Comparison of ENCODE assay signal across 13 cellular contexts in the genomic region with DNA sequence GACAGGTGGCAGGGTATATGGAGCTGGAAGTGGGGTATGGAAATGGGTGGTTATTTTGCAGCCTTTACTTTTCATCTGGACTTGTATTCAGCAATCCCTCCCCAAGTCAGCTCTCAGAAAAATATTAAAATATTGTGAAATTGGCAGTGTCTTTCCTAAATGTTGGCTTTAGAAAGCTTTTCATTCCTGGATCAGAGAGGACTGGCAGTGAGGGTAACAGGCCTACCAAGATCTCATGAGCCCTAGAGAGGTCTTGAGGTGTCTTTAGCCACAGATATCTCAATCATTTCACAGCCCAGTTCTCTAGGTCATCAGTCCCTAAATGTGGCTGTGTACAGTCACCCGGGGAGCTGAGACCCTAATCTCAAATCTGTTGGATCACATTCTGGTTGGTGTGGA. TPM values are rescaled to one million over a fixed set of nuclear protein-coding genes. Genes with fewer than 3 reads are reported as not detected.
DNase-seq lines count a peak whose midpoint lies in the region; ATAC-seq, FAIRE-seq and TF ChIP-seq lines count a peak whose summit lies in the region.
"Had no signal": no experiment of that assay in that cellular context is flagged by ENCODE, and none has a peak within 500 bp of the region (broad histone marks: within the 10 kb centered on the region; RNA-seq: fewer than 3 reads in every experiment).

No MANE protein-coding gene starts in this region.

- H3K4me1 Mint-ChIP-seq in activated T-helper 17 cell treated with anti-CD3 and anti-CD28 coated beads, Interleukin-2, amount 50 U/mL, for 72 hours, result peaks cover 71% of the 10 kb centered on the region
- peaks cover 74% of the 10 kb centered on the region for H3K4me1 Mint-ChIP-seq in stimulated activated memory B cell treated with anti-CD40 and anti-IgM and Interleukin-4, amounts not matched to agents 10 μg/mL and 1 μg/mL and 100 μg/mL, for 72 hours

- ATAC-seq in activated T-helper 17 cell treated with anti-CD3 and anti-CD28 coated beads, Interleukin-2, amount 50 U/mL, for 72 hours (replicated peaks), result no peak
- no peak for ATAC-seq in stimulated activated memory B cell treated with anti-CD40 and anti-IgM and Interleukin-4, amounts not matched to agents 10 μg/mL and 1 μg/mL and 100 μg/mL, for 72 hours
- no peak for ATAC-seq in HG03196 (IDR thresholded peaks at IDR 0.05; ENCODE audit: unreplicated experiment)

- H3K9me3 Mint-ChIP-seq in activated T-helper 17 cell treated with anti-CD3 and anti-CD28 coated beads, Interleukin-2, amount 50 U/mL, for 72 hours, result no peaks in the 10 kb centered on the region
- H3K9me3 Mint-ChIP-seq in stimulated activated memory B cell treated with anti-CD40 and anti-IgM and Interleukin-4, amounts not matched to agents 10 μg/mL and 1 μg/mL and 100 μg/mL, for 72 hours, result no peaks in the 10 kb centered on the region

- no peak for DNase-seq in left ventricle myocardium inferior
- no peak for DNase-seq in NCI-H526 (lab: John Stamatoyannopoulos, UW)
- DNase-seq in amygdala (lab: John Stamatoyannopoulos, UW), result no peak
- no peak for DNase-seq in GM12892 (ENCODE audit: insufficient read length)
- DNase-seq: DMS153, MM.1S, NCI-H446, small intestine had no signal

- H3K27ac ChIP-seq in KOPT-K1 (ENCODE audit: low read depth, low read length, poor library complexity, severe bottlenecking) (peak overlapping the region; percentile 86), left ventricle myocardium inferior (replicated peaks) (peak overlapping the region; percentile 87)

- no peaks in the 10 kb centered on the region for H3K27me3 Mint-ChIP-seq in activated T-helper 17 cell treated with anti-CD3 and anti-CD28 coated beads, Interleukin-2, amount 50 U/mL, for 72 hours
- H3K27me3 Mint-ChIP-seq in stimulated activated memory B cell treated with anti-CD40 and anti-IgM and Interleukin-4, amounts not matched to agents 10 μg/mL and 1 μg/mL and 100 μg/mL, for 72 hours, result no peaks in the 10 kb centered on the region

- peak overlapping the region; percentile 79 for H3K4me3 Mint-ChIP-seq in activated T-helper 17 cell treated with anti-CD3 and anti-CD28 coated beads, Interleukin-2, amount 50 U/mL, for 72 hours
- H3K4me3 Mint-ChIP-seq in stimulated activated memory B cell treated with anti-CD40 and anti-IgM and Interleukin-4, amounts not matched to agents 10 μg/mL and 1 μg/mL and 100 μg/mL, for 72 hours, result no peak overlapping the region

- H3K4me3 ChIP-seq in left ventricle myocardium inferior, result no peak overlapping the region

- H3K36me3 ChIP-seq in KOPT-K1 (ENCODE audit: insufficient read depth, low read length), result peaks cover 36% of the 10 kb centered on the region
- H3K36me3 ChIP-seq in left ventricle myocardium inferior, result peaks cover 31% of the 10 kb centered on the region

- peak overlapping the region; percentile 88 for H3K27ac Mint-ChIP-seq in activated T-helper 17 cell treated with anti-CD3 and anti-CD28 coated beads, Interleukin-2, amount 50 U/mL, for 72 hours
- peak overlapping the region; percentile 75 for H3K27ac Mint-ChIP-seq in stimulated activated memory B cell treated with anti-CD40 and anti-IgM and Interleukin-4, amounts not matched to agents 10 μg/mL and 1 μg/mL and 100 μg/mL, for 72 hours

- no peak for TF ChIP-seq CTCF in left ventricle myocardium inferior (IDR thresholded peaks at IDR 0.05; ENCODE audit: borderline replicate concordance)

- H3K27me3 ChIP-seq in left ventricle myocardium inferior (ENCODE audit: low read depth), result no peaks in the 10 kb centered on the region

- intact Hi-C loops in left ventricle myocardium inferior (cut with micrococcal nuclease), result no loop called here

- TF ChIP-seq POLR2A in GM12892 (IDR thresholded peaks at IDR 0.05; ENCODE audit: low read depth, low read length), result no peak

- no peaks in the 10 kb centered on the region for H3K9me3 ChIP-seq in KOPT-K1 (ENCODE audit: insufficient read depth, low read length, poor library complexity, severe bottlenecking)
- no peaks in the 10 kb centered on the region for H3K9me3 ChIP-seq in left ventricle myocardium inferior (replicated peaks)

- H3K36me3 Mint-ChIP-seq in activated T-helper 17 cell treated with anti-CD3 and anti-CD28 coated beads, Interleukin-2, amount 50 U/mL, for 72 hours (ENCODE audit: low read depth), result peaks cover 94% of the 10 kb centered on the region
- H3K36me3 Mint-ChIP-seq in stimulated activated memory B cell treated with anti-CD40 and anti-IgM and Interleukin-4, amounts not matched to agents 10 μg/mL and 1 μg/mL and 100 μg/mL, for 72 hours, result peaks cover 57% of the 10 kb centered on the region

- no peak for FAIRE-seq in GM12892 (lab: Jason Lieb, UNC)
- FAIRE-seq: endometrium, small intestine had no signal

- peaks cover 86% of the 10 kb centered on the region for H3K4me1 ChIP-seq in left ventricle myocardium inferior

RNA-seq across cellular contexts. Expression of a gene that starts 22.5 kb away (rescaled TPM):
- total RNA-seq in activated T-helper 17 cell treated with anti-CD3 and anti-CD28 coated beads, Interleukin-2, amount 50 U/mL, for 72 hours, result 10 to 100 TPM; 21.3 to 21.8 TPM
- total RNA-seq in left ventricle myocardium inferior, result 13.6 TPM
- 14.9 TPM for polyA plus RNA-seq in GM12892 (2012; ENCODE audit: missing spikeins)

RNA-seq across cellular contexts. Expression of a gene that starts 22.6 kb away (rescaled TPM):
- 10 to 100 TPM; 53.3 to 57.8 TPM for total RNA-seq in activated T-helper 17 cell treated with anti-CD3 and anti-CD28 coated beads, Interleukin-2, amount 50 U/mL, for 72 hours
- total RNA-seq in left ventricle myocardium inferior, result 25.6 TPM
- 39.4 TPM for polyA plus RNA-seq in GM12892 (2012; ENCODE audit: missing spikeins)

RNA-seq across cellular contexts. Expression of a gene that starts 23.9 kb away (rescaled TPM):
- total RNA-seq in activated T-helper 17 cell treated with anti-CD3 and anti-CD28 coated beads, Interleukin-2, amount 50 U/mL, for 72 hours, result 10 to 100 TPM; 65.6 to 99.0 TPM
- total RNA-seq in left ventricle myocardium inferior, result 44.2 TPM
- 32.2 TPM for polyA plus RNA-seq in GM12892 (2012; ENCODE audit: missing spikeins)

RNA-seq across cellular contexts. Expression of a gene that starts 43.1 kb away (rescaled TPM):
- total RNA-seq in activated T-helper 17 cell treated with anti-CD3 and anti-CD28 coated beads, Interleukin-2, amount 50 U/mL, for 72 hours, result 10 to 100 TPM; 11.2 to 15.5 TPM
- total RNA-seq in left ventricle myocardium inferior, result 35.5 TPM
- polyA plus RNA-seq in GM12892 (2012; ENCODE audit: missing spikeins), result 3.5 TPM

RNA-seq across cellular contexts. Expression of a gene that starts 52.3 kb away (rescaled TPM):
- total RNA-seq in activated T-helper 17 cell treated with anti-CD3 and anti-CD28 coated beads, Interleukin-2, amount 50 U/mL, for 72 hours, result under 1 TPM; 0.13 to 0.15 TPM
- 0.14 TPM for total RNA-seq in left ventricle myocardium inferior
- polyA plus RNA-seq in GM12892 (2012; ENCODE audit: missing spikeins), result 0.30 TPM
